Comparison of ENCODE assay signal across 36 cellular contexts in the genomic region with DNA sequence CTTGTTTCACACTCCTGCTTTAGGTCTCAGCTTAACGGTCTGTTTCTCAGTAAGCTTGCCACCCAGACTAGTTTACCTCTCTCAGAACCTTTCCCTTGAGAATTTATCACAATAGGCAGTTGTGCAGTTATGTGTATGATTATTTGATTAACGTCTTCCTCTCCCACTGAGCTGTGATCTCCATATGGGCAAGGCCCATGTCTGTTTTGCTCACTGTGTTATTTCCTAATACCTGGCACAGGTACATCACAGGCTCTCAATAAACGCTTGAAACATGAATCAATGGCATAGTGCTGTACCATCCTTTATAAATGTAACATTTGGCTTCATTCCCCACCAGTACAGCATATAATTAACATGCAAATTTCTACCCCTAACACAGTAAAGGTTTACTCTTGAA. TPM values are rescaled to one million over a fixed set of nuclear protein-coding genes. Genes with fewer than 3 reads are reported as not detected.
"Had no signal": no experiment of that assay in that cellular context is flagged by ENCODE, and none has a peak within 500 bp of the region (broad histone marks: within the 10 kb centered on the region; RNA-seq: fewer than 3 reads in every experiment).

No MANE protein-coding gene starts in this region.

- H3K27me3 Mint-ChIP-seq: activated CD4-positive, alpha-beta memory T cell treated with anti-CD3 and anti-CD28 coated beads for 36 hours; activated CD4-positive, alpha-beta T cell treated with anti-CD3 and anti-CD28 coated beads for 36 hours; activated CD4-positive, alpha-beta T cell treated with anti-CD3 and anti-CD28 coated beads, Interleukin-2, amount 10 ng/mL, durations not matched to agents 24 days and 14 days; activated CD8-positive, alpha-beta memory T cell treated with anti-CD3 and anti-CD28 coated beads, Interleukin-2, amount 10 ng/mL, durations not matched to agents 7 days and 5 days; activated naive CD4-positive, alpha-beta T cell treated with anti-CD3 and anti-CD28 coated beads, Interleukin-2, amount 50 U/mL, for 24 hours; activated naive CD8-positive, alpha-beta T cell treated with anti-CD3 and anti-CD28 coated beads for 36 hours; activated naive CD8-positive, alpha-beta T cell treated with anti-CD3 and anti-CD28 coated beads, Interleukin-2, amount 50 U/mL, for 24 hours had no signal

- H3K4me1 ChIP-seq: colonic mucosa, foreskin keratinocyte had no signal

- H3K4me3 Mint-ChIP-seq: activated CD4-positive, alpha-beta memory T cell treated with anti-CD3 and anti-CD28 coated beads for 36 hours; activated CD4-positive, alpha-beta T cell treated with anti-CD3 and anti-CD28 coated beads for 36 hours; activated CD4-positive, alpha-beta T cell treated with anti-CD3 and anti-CD28 coated beads, Interleukin-2, amount 10 ng/mL, durations not matched to agents 24 days and 14 days; activated CD8-positive, alpha-beta memory T cell treated with anti-CD3 and anti-CD28 coated beads, Interleukin-2, amount 10 ng/mL, durations not matched to agents 7 days and 5 days; activated CD8-positive, alpha-beta T cell treated with anti-CD3 and anti-CD28 coated beads, Interleukin-2, amount 10 ng/mL, durations not matched to agents 7 days and 5 days; activated naive CD4-positive, alpha-beta T cell treated with anti-CD3 and anti-CD28 coated beads for 36 hours; activated naive CD4-positive, alpha-beta T cell treated with anti-CD3 and anti-CD28 coated beads, Interleukin-2, amount 50 U/mL, for 24 hours; activated naive CD8-positive, alpha-beta T cell treated with anti-CD3 and anti-CD28 coated beads for 36 hours; activated naive CD8-positive, alpha-beta T cell treated with anti-CD3 and anti-CD28 coated beads, Interleukin-2, amount 50 U/mL, for 24 hours; activated T-helper 1 cell treated with anti-CD3 and anti-CD28 coated beads, Interleukin-12 subunit alpha, Interleukin-12 subunit beta, Interleukin-2, Interleukin-4 antibody, amounts not matched to agents 30 ng/mL and 10 ng/mL and 1 ng/mL, durations not matched to agents 14 hours and 24 hours and 36 hours; endodermal cell; T-helper 17 cell had no signal

- H3K9me3 Mint-ChIP-seq: activated CD4-positive, alpha-beta memory T cell treated with anti-CD3 and anti-CD28 coated beads for 36 hours; activated CD4-positive, alpha-beta T cell treated with anti-CD3 and anti-CD28 coated beads, Interleukin-2, amount 10 ng/mL, durations not matched to agents 24 days and 14 days; activated naive CD4-positive, alpha-beta T cell treated with anti-CD3 and anti-CD28 coated beads for 36 hours; activated naive CD4-positive, alpha-beta T cell treated with anti-CD3 and anti-CD28 coated beads, Interleukin-2, amount 50 U/mL, for 24 hours; activated naive CD8-positive, alpha-beta T cell treated with anti-CD3 and anti-CD28 coated beads for 36 hours; activated naive CD8-positive, alpha-beta T cell treated with anti-CD3 and anti-CD28 coated beads, Interleukin-2, amount 50 U/mL, for 24 hours; activated T-helper 1 cell treated with anti-CD3 and anti-CD28 coated beads, Interleukin-12 subunit alpha, Interleukin-12 subunit beta, Interleukin-2, Interleukin-4 antibody, amounts not matched to agents 30 ng/mL and 10 ng/mL and 1 ng/mL, durations not matched to agents 14 hours and 24 hours and 36 hours; activated T-helper 2 cell treated with anti-CD3 and anti-CD28 coated beads, Interferon-gamma antibody, Interleukin-2, Interleukin-4, amounts not matched to agents 10 μg/mL and 5 μg/mL and 100 μg/mL, durations not matched to agents 14 hours and 24 hours and 36 hours; endodermal cell had no signal

- H3K36me3 ChIP-seq: adrenal gland, cardiac muscle cell, colonic mucosa, gastrocnemius medialis, heart left ventricle had no signal

- H3K27ac Mint-ChIP-seq: activated CD4-positive, alpha-beta memory T cell treated with anti-CD3 and anti-CD28 coated beads for 36 hours; activated CD4-positive, alpha-beta T cell treated with anti-CD3 and anti-CD28 coated beads for 36 hours; activated CD4-positive, alpha-beta T cell treated with anti-CD3 and anti-CD28 coated beads, Interleukin-2, amount 10 ng/mL, durations not matched to agents 24 days and 14 days; activated CD8-positive, alpha-beta memory T cell treated with anti-CD3 and anti-CD28 coated beads, Interleukin-2, amount 10 ng/mL, durations not matched to agents 7 days and 5 days; activated CD8-positive, alpha-beta T cell treated with anti-CD3 and anti-CD28 coated beads, Interleukin-2, amount 10 ng/mL, durations not matched to agents 7 days and 5 days; activated naive CD4-positive, alpha-beta T cell treated with anti-CD3 and anti-CD28 coated beads for 36 hours; activated naive CD4-positive, alpha-beta T cell treated with anti-CD3 and anti-CD28 coated beads, Interleukin-2, amount 50 U/mL, for 24 hours; activated naive CD8-positive, alpha-beta T cell treated with anti-CD3 and anti-CD28 coated beads for 36 hours; activated naive CD8-positive, alpha-beta T cell treated with anti-CD3 and anti-CD28 coated beads, Interleukin-2, amount 50 U/mL, for 24 hours; activated T-helper 1 cell treated with anti-CD3 and anti-CD28 coated beads, Interleukin-12 subunit alpha, Interleukin-12 subunit beta, Interleukin-2, Interleukin-4 antibody, amounts not matched to agents 30 ng/mL and 10 ng/mL and 1 ng/mL, durations not matched to agents 14 hours and 24 hours and 36 hours; activated T-helper 2 cell treated with anti-CD3 and anti-CD28 coated beads, Interferon-gamma antibody, Interleukin-2, Interleukin-4, amounts not matched to agents 10 μg/mL and 5 μg/mL and 100 μg/mL, durations not matched to agents 14 hours and 24 hours and 36 hours; endodermal cell; T-helper 17 cell had no signal

- H3K27me3 ChIP-seq: adrenal gland, body of pancreas, cardiac muscle cell, colonic mucosa, dorsolateral prefrontal cortex, esophagus muscularis mucosa, foreskin keratinocyte, gastrocnemius medialis, heart left ventricle had no signal

- H3K27ac ChIP-seq: body of pancreas, cardiac muscle cell, colonic mucosa, dorsolateral prefrontal cortex, foreskin keratinocyte, gastrocnemius medialis, heart left ventricle had no signal

- ATAC-seq: activated CD4-positive, alpha-beta T cell treated with anti-CD3 and anti-CD28 coated beads for 36 hours; activated CD8-positive, alpha-beta memory T cell treated with anti-CD3 and anti-CD28 coated beads, Interleukin-2, amount 10 ng/mL, durations not matched to agents 7 days and 5 days; activated CD8-positive, alpha-beta T cell treated with anti-CD3 and anti-CD28 coated beads, Interleukin-2, amount 10 ng/mL, durations not matched to agents 7 days and 5 days; activated naive CD8-positive, alpha-beta T cell treated with anti-CD3 and anti-CD28 coated beads, Interleukin-2, amount 50 U/mL, for 24 hours; body of pancreas; foreskin keratinocyte; heart left ventricle; T-helper 17 cell had no signal

- H3K4me3 ChIP-seq: adrenal gland, body of pancreas, cardiac muscle cell, colonic mucosa, dorsolateral prefrontal cortex, esophagus muscularis mucosa, gastrocnemius medialis, heart left ventricle had no signal

- H3K9me3 ChIP-seq: adrenal gland, body of pancreas, colonic mucosa, esophagus muscularis mucosa, gastrocnemius medialis, heart left ventricle had no signal

- DNase-seq: activated CD4-positive, alpha-beta memory T cell treated with anti-CD3 and anti-CD28 coated beads for 36 hours; activated CD4-positive, alpha-beta T cell treated with anti-CD3 and anti-CD28 coated beads for 36 hours; activated CD4-positive, alpha-beta T cell treated with anti-CD3 and anti-CD28 coated beads, Interleukin-2, amount 10 ng/mL, durations not matched to agents 24 days and 14 days; activated CD4-positive, CD25-positive, alpha-beta regulatory T cell; activated CD4-positive, CD25-positive, alpha-beta regulatory T cell treated with anti-CD3 and anti-CD28 coated beads, Interleukin-2, amount 50 U/mL, for 72 hours; activated CD8-positive, alpha-beta memory T cell treated with anti-CD3 and anti-CD28 coated beads, Interleukin-2, amount 10 ng/mL, durations not matched to agents 7 days and 5 days; activated CD8-positive, alpha-beta memory T cell treated with anti-CD3 and anti-CD28 coated beads, Interleukin-2, amount 50 U/mL, for 4 hours; activated CD8-positive, alpha-beta T cell treated with anti-CD3 and anti-CD28 coated beads, Interleukin-2, amount 10 ng/mL, durations not matched to agents 7 days and 5 days; activated effector memory CD4-positive, alpha-beta T cell treated with anti-CD3 and anti-CD28 coated beads, Interleukin-2, amount 50 U/mL, for 16 hours; activated naive CD4-positive, alpha-beta T cell treated with anti-CD3 and anti-CD28 coated beads for 36 hours; activated naive CD8-positive, alpha-beta T cell treated with anti-CD3 and anti-CD28 coated beads for 36 hours; activated naive CD8-positive, alpha-beta T cell treated with anti-CD3 and anti-CD28 coated beads, Interleukin-2, amount 50 U/mL, for 24 hours; activated T-cell treated with anti-CD3 and anti-CD28 coated beads, Interleukin-2, amount 50 U/mL, for 1 hour; activated T-cell treated with anti-CD3 and anti-CD28 coated beads, Interleukin-2, amount 50 U/mL, for 48 hours; adrenal gland; amygdala; aorta; body of pancreas; central memory CD4-positive, alpha-beta T cell; cerebellar nuclear complex; colonic mucosa; dorsolateral prefrontal cortex; effector memory CD4-positive, alpha-beta T cell; endodermal cell; erythroblast; foreskin keratinocyte; gastrocnemius medialis; glutamatergic neuron; heart left ventricle; T-helper 17 cell had no signal

- H3K4me1 Mint-ChIP-seq: activated CD4-positive, alpha-beta T cell treated with anti-CD3 and anti-CD28 coated beads for 36 hours; activated CD4-positive, alpha-beta T cell treated with anti-CD3 and anti-CD28 coated beads, Interleukin-2, amount 10 ng/mL, durations not matched to agents 24 days and 14 days; activated CD8-positive, alpha-beta memory T cell treated with anti-CD3 and anti-CD28 coated beads, Interleukin-2, amount 10 ng/mL, durations not matched to agents 7 days and 5 days; activated naive CD4-positive, alpha-beta T cell treated with anti-CD3 and anti-CD28 coated beads, Interleukin-2, amount 50 U/mL, for 24 hours; activated naive CD8-positive, alpha-beta T cell treated with anti-CD3 and anti-CD28 coated beads for 36 hours; activated naive CD8-positive, alpha-beta T cell treated with anti-CD3 and anti-CD28 coated beads, Interleukin-2, amount 50 U/mL, for 24 hours; endodermal cell had no signal

- H3K36me3 Mint-ChIP-seq: activated CD8-positive, alpha-beta memory T cell treated with anti-CD3 and anti-CD28 coated beads, Interleukin-2, amount 10 ng/mL, durations not matched to agents 7 days and 5 days; activated naive CD4-positive, alpha-beta T cell treated with anti-CD3 and anti-CD28 coated beads, Interleukin-2, amount 50 U/mL, for 24 hours; activated naive CD8-positive, alpha-beta T cell treated with anti-CD3 and anti-CD28 coated beads for 36 hours had no signal

RNA-seq across cellular contexts. Expression of a gene that starts 29.1 kb away (rescaled TPM):
- total RNA-seq: activated CD4-positive, alpha-beta memory T cell treated with anti-CD3 and anti-CD28 coated beads for 36 hours; activated CD4-positive, alpha-beta T cell treated with anti-CD3 and anti-CD28 coated beads for 36 hours; activated CD4-positive, alpha-beta T cell treated with anti-CD3 and anti-CD28 coated beads, Interleukin-2, amount 10 ng/mL, durations not matched to agents 24 days and 14 days; activated CD8-positive, alpha-beta memory T cell treated with anti-CD3 and anti-CD28 coated beads for 36 hours; activated CD8-positive, alpha-beta memory T cell treated with anti-CD3 and anti-CD28 coated beads, Interleukin-2, amount 10 ng/mL, durations not matched to agents 7 days and 5 days; activated CD8-positive, alpha-beta T cell treated with anti-CD3 and anti-CD28 coated beads, Interleukin-2, amount 10 ng/mL, durations not matched to agents 7 days and 5 days; activated naive CD4-positive, alpha-beta T cell treated with anti-CD3 and anti-CD28 coated beads for 36 hours; activated naive CD8-positive, alpha-beta T cell treated with anti-CD3 and anti-CD28 coated beads for 36 hours; activated T-helper 1 cell treated with anti-CD3 and anti-CD28 coated beads, Interleukin-12 subunit alpha, Interleukin-12 subunit beta, Interleukin-2, Interleukin-4 antibody, amounts not matched to agents 30 ng/mL and 10 ng/mL and 1 ng/mL, durations not matched to agents 14 hours and 24 hours and 36 hours; foreskin keratinocyte; T-helper 17 cell had no signal
